15 cellular contexts compared by ENCODE assay signal in genomic region chr2:75130171-75130570, GRCh38.
DNase-seq lines count a peak whose midpoint lies in the region; ATAC-seq and TF ChIP-seq lines count a peak whose summit lies in the region.
"Had no signal": no experiment of that assay in that cellular context is flagged by ENCODE, and none has a peak within 500 bp of the region (broad histone marks: within the 10 kb centered on the region; RNA-seq: fewer than 3 reads in every experiment).

No MANE protein-coding gene starts in this region.

- peaks cover 0 to 7% (median 4%) of the 10 kb centered on the region in 3 donors for H3K9me3 Mint-ChIP-seq in T-cell
- H3K9me3 Mint-ChIP-seq: activated CD4-positive, alpha-beta memory T cell treated with anti-CD3 and anti-CD28 coated beads, Interleukin-2, amount 10 ng/mL, durations not matched to agents 7 days and 5 days had no signal

- no peaks in the 10 kb centered on the region for H3K36me3 ChIP-seq in BJ (ENCODE audit: control insufficient read depth, insufficient read depth, low read length)
- H3K36me3 ChIP-seq: heart right ventricle had no signal

- ATAC-seq in T-cell (replicated peaks in 1 of 4) (no peak), HG03378 (IDR thresholded peaks at IDR 0.05; ENCODE audit: unreplicated experiment) (no peak)
- ATAC-seq: heart right ventricle had no signal

- H3K27ac ChIP-seq in substantia nigra (ENCODE audit: low read depth, low read length, poor library complexity, severe bottlenecking): no peak overlapping the region
- H3K27ac ChIP-seq: dorsolateral prefrontal cortex, heart right ventricle, SK-N-MC had no signal

- 0 out of 2 replicates have a peak, but pooled peaks have one; percentile 2 for TF ChIP-seq CTCF in BJ (IDR thresholded peaks at IDR 0.05; ENCODE audit: insufficient read depth, low read depth, low read length)
- TF ChIP-seq CTCF in GM12873 (IDR thresholded peaks at IDR 0.05; ENCODE audit: insufficient read depth, low read depth, low read length, missing control alignments): peak; percentile 23
- TF ChIP-seq CTCF in epithelial cell of esophagus (IDR thresholded peaks at IDR 0.05; ENCODE audit: insufficient read depth, low read depth, low read length, missing control alignments): peak; percentile 6

- no peaks in the 10 kb centered on the region; the same call in 1 of the 2 replicates for H3K27me3 ChIP-seq in BJ (ENCODE audit: control insufficient read depth, insufficient read depth, low read length)
- H3K27me3 ChIP-seq: dorsolateral prefrontal cortex, heart right ventricle had no signal

- H3K4me1 Mint-ChIP-seq in T-cell: no peaks in the 10 kb centered on the region
- H3K4me1 Mint-ChIP-seq: activated CD4-positive, alpha-beta memory T cell treated with anti-CD3 and anti-CD28 coated beads, Interleukin-2, amount 10 ng/mL, durations not matched to agents 7 days and 5 days; activated naive CD8-positive, alpha-beta T cell treated with anti-CD3 and anti-CD28 coated beads for 36 hours; memory B cell had no signal

- POLR2A ChIA-PET in BJ (lab: Charles Lee): no interaction called here
- POLR2A ChIA-PET in T-cell (lab: Charles Lee): no interaction called here

- no peak for DNase-seq in BJ (ENCODE audit: low read depth)
- peak; percentile 5 for DNase-seq in NCI-H345 treated with DMSO at 0.1 percent for 48 hours (lab: John Stamatoyannopoulos, UW; ENCODE audit: unreplicated experiment)
- no peak for DNase-seq in epithelial cell of esophagus (ENCODE audit: low read depth)
- DNase-seq in substantia nigra (lab: John Stamatoyannopoulos, UW): no peak
- DNase-seq in T-cell: no peak
- DNase-seq in NK-92 (lab: John Stamatoyannopoulos, UW; ENCODE audit: unreplicated experiment): no peak
- DNase-seq: activated CD4-positive, alpha-beta memory T cell treated with anti-CD3 and anti-CD28 coated beads, Interleukin-2, amount 10 ng/mL, durations not matched to agents 7 days and 5 days; activated naive CD8-positive, alpha-beta T cell treated with anti-CD3 and anti-CD28 coated beads for 36 hours; dorsolateral prefrontal cortex; heart right ventricle; NCI-H2227 treated with DMSO at 0.1 percent for 48 hours had no signal

- H3K4me3 ChIP-seq in BJ (ENCODE audit: low read depth, low read length): no peak overlapping the region
- H3K4me3 ChIP-seq in epithelial cell of esophagus (ENCODE audit: low read length): no peak overlapping the region
- H3K4me3 ChIP-seq: dorsolateral prefrontal cortex, heart right ventricle, SK-N-MC had no signal

- peaks cover 0 to 3% of the 10 kb centered on the region in 2 donors for H3K27me3 Mint-ChIP-seq in T-cell
- H3K27me3 Mint-ChIP-seq: activated naive CD8-positive, alpha-beta T cell treated with anti-CD3 and anti-CD28 coated beads for 36 hours; memory B cell had no signal

- no peaks in the 10 kb centered on the region for H3K36me3 Mint-ChIP-seq in T-cell
- H3K36me3 Mint-ChIP-seq: activated naive CD8-positive, alpha-beta T cell treated with anti-CD3 and anti-CD28 coated beads for 36 hours had no signal

- H3K4me3 Mint-ChIP-seq in T-cell: no peak overlapping the region
- H3K4me3 Mint-ChIP-seq: activated CD4-positive, alpha-beta memory T cell treated with anti-CD3 and anti-CD28 coated beads, Interleukin-2, amount 10 ng/mL, durations not matched to agents 7 days and 5 days; activated naive CD8-positive, alpha-beta T cell treated with anti-CD3 and anti-CD28 coated beads for 36 hours; memory B cell had no signal

- CTCF ChIA-PET in BJ (lab: Yijun Ruan, JAX) (interaction anchor here (0.7 kb wide), 1 partner anchor 294 kb away, joined by 3 read pairs; no protein-coding TSS in a partner anchor), T-cell (lab: Charles Lee) (interaction anchor here in 1 of 2 donors (0.6 kb wide), 1 partner anchor 31 kb away, joined by 14 read pairs; no protein-coding TSS in a partner anchor)

- H3K27ac Mint-ChIP-seq in T-cell: no peak overlapping the region
- H3K27ac Mint-ChIP-seq: activated CD4-positive, alpha-beta memory T cell treated with anti-CD3 and anti-CD28 coated beads, Interleukin-2, amount 10 ng/mL, durations not matched to agents 7 days and 5 days; activated naive CD8-positive, alpha-beta T cell treated with anti-CD3 and anti-CD28 coated beads for 36 hours; memory B cell had no signal
